ENCODE assay signal across 8 cellular contexts in genomic region chr20:17530716-17531536, GRCh38. TPM values are rescaled to one million over a fixed set of nuclear protein-coding genes. Genes with fewer than 3 reads are reported as not detected.
DNase-seq lines count a peak whose midpoint lies in the region; ATAC-seq and TF ChIP-seq lines count a peak whose summit lies in the region.

Gene BFSP1, minus strand, starts transcription at chr20:17531379. Its CDS starts 50 bp downstream, at chr20:17531329.

- no peaks in the 10 kb centered on the region for H3K36me3 ChIP-seq in NT2/D1 (ENCODE audit: insufficient read depth, insufficient read length, low read length)

- H3K27me3 ChIP-seq in NT2/D1 (ENCODE audit: insufficient read depth, insufficient read length) = peaks cover 9% of the 10 kb centered on the region

- peak within 1 kb of the TSS; percentile 55 for H3K4me3 ChIP-seq in NT2/D1 (ENCODE audit: insufficient read length, low read depth)
- peak within 1 kb of the TSS; percentile 57 for H3K4me3 ChIP-seq in fibroblast of the aortic adventitia (ENCODE audit: low read depth, low read length)

- peak; percentile 78 for DNase-seq in Caki2 (ENCODE audit: low read depth)
- DNase-seq in NT2/D1 (ENCODE audit: low read depth, low spot score) = peak; percentile 39
- peak; percentile 51 for DNase-seq in fibroblast of the aortic adventitia (ENCODE audit: low read depth)
- DNase-seq in natural killer cell treated with Interleukin-12 subunit alpha and Interleukin-12 subunit beta and Interleukin-15 and Interleukin-18, amount 100 ng/mL, for 72 hours (ENCODE audit: low spot score) = peak; percentile 65
- peak in 38 of 49 donors; percentile 9 to 89 (median 41) for DNase-seq in substantia nigra (lab: John Stamatoyannopoulos, UW)

- peak within 1 kb of the TSS; percentile 87 for H3K9ac ChIP-seq in NT2/D1 (ENCODE audit: insufficient read length, low read depth)

- in situ Hi-C loops in Caki2 (cut with HindIII; ENCODE audit: low pct_unique_long_range_greater_than_20kb, low sequenced_read_pairs) = no loop called here

- H3K4me1 Mint-ChIP-seq in activated T-helper 17 cell treated with anti-CD3 and anti-CD28 coated beads, Interleukin-2, amount 50 U/mL, for 72 hours = no peaks in the 10 kb centered on the region
- H3K4me1 Mint-ChIP-seq in natural killer cell treated with Interleukin-12 subunit alpha and Interleukin-12 subunit beta and Interleukin-15 and Interleukin-18, amount 100 ng/mL, for 72 hours (ENCODE audit: low read depth in 2 of 2) = peaks cover 23 to 25% of the 10 kb centered on the region in 2 donors

- no peak within 1 kb of the TSS for H3K27ac Mint-ChIP-seq in activated T-helper 17 cell treated with anti-CD3 and anti-CD28 coated beads, Interleukin-2, amount 50 U/mL, for 72 hours
- H3K27ac Mint-ChIP-seq in natural killer cell treated with Interleukin-12 subunit alpha and Interleukin-12 subunit beta and Interleukin-15 and Interleukin-18, amount 100 ng/mL, for 72 hours = peak within 1 kb of the TSS; percentile 57 to 59

- TF ChIP-seq CTCF in fibroblast of the aortic adventitia (IDR thresholded peaks at IDR 0.05; ENCODE audit: insufficient read depth, low read length) = no peak

- ATAC-seq in HG03432 (IDR thresholded peaks at IDR 0.05; ENCODE audit: unreplicated experiment) (peak; percentile 65), HG02678 (IDR thresholded peaks at IDR 0.05; ENCODE audit: unreplicated experiment) (no peak)
- ATAC-seq in activated T-helper 17 cell treated with anti-CD3 and anti-CD28 coated beads, Interleukin-2, amount 50 U/mL, for 72 hours (replicated peaks) = peak; percentile 83
- ATAC-seq in natural killer cell treated with Interleukin-12 subunit alpha and Interleukin-12 subunit beta and Interleukin-15 and Interleukin-18, amount 100 ng/mL, for 72 hours = peak; percentile 81 to 87

- H3K4me1 ChIP-seq in NT2/D1 (ENCODE audit: insufficient read depth, insufficient read length) = no peaks in the 10 kb centered on the region

- H3K9me3 Mint-ChIP-seq in activated T-helper 17 cell treated with anti-CD3 and anti-CD28 coated beads, Interleukin-2, amount 50 U/mL, for 72 hours = no peaks in the 10 kb centered on the region
- no peaks in the 10 kb centered on the region for H3K9me3 Mint-ChIP-seq in natural killer cell treated with Interleukin-12 subunit alpha and Interleukin-12 subunit beta and Interleukin-15 and Interleukin-18, amount 100 ng/mL, for 72 hours

- peak within 1 kb of the TSS; percentile 83 for H3K4me3 Mint-ChIP-seq in activated T-helper 17 cell treated with anti-CD3 and anti-CD28 coated beads, Interleukin-2, amount 50 U/mL, for 72 hours
- peak within 1 kb of the TSS; percentile 85 for H3K4me3 Mint-ChIP-seq in natural killer cell treated with Interleukin-12 subunit alpha and Interleukin-12 subunit beta and Interleukin-15 and Interleukin-18, amount 100 ng/mL, for 72 hours

- no peaks in the 10 kb centered on the region for H3K36me3 Mint-ChIP-seq in activated T-helper 17 cell treated with anti-CD3 and anti-CD28 coated beads, Interleukin-2, amount 50 U/mL, for 72 hours (ENCODE audit: low read depth)
- no peaks in the 10 kb centered on the region for H3K36me3 Mint-ChIP-seq in natural killer cell treated with Interleukin-12 subunit alpha and Interleukin-12 subunit beta and Interleukin-15 and Interleukin-18, amount 100 ng/mL, for 72 hours

- no peaks in the 10 kb centered on the region for H3K9me3 ChIP-seq in NT2/D1 (ENCODE audit: insufficient read depth, low read length)

- no peaks in the 10 kb centered on the region for H3K27me3 Mint-ChIP-seq in activated T-helper 17 cell treated with anti-CD3 and anti-CD28 coated beads, Interleukin-2, amount 50 U/mL, for 72 hours
- no peaks in the 10 kb centered on the region for H3K27me3 Mint-ChIP-seq in natural killer cell treated with Interleukin-12 subunit alpha and Interleukin-12 subunit beta and Interleukin-15 and Interleukin-18, amount 100 ng/mL, for 72 hours

- H3K27ac ChIP-seq in substantia nigra (ENCODE audit: low read depth, low read length, poor library complexity, severe bottlenecking) = no peak within 1 kb of the TSS

RNA-seq across cellular contexts. Expression of gene BFSP1, which starts in this region (rescaled TPM):
- total RNA-seq in Caki2 (2014; rRNA removed; shearing (Covaris generic); ENCODE audit: low replicate concordance) = 26.7 and 37.0 TPM in 2 replicates
- total RNA-seq in activated T-helper 17 cell treated with anti-CD3 and anti-CD28 coated beads, Interleukin-2, amount 50 U/mL, for 72 hours = under 1 TPM; 0.48 to 0.58 TPM
- total RNA-seq in fibroblast of the aortic adventitia (ENCODE audit: low replicate concordance) = 1.3 and 3.5 TPM in 2 replicates
- total RNA-seq in natural killer cell treated with Interleukin-12 subunit alpha and Interleukin-12 subunit beta and Interleukin-15 and Interleukin-18, amount 100 ng/mL, for 72 hours = under 1 TPM; 0.14 to 0.20 TPM

Comparison
In these comparisons a context has a peak if more than half of its experiments do, and no peak if none do; other contexts are left out.
1. Peak in ATAC-seq in activated T-helper 17 cell treated with anti-CD3 and anti-CD28 coated beads, Interleukin-2, amount 50 U/mL, for 72 hours; RNA of the gene not detected or under 1 TPM.
2. Peak in DNase-seq and ATAC-seq in natural killer cell treated with Interleukin-12 subunit alpha and Interleukin-12 subunit beta and Interleukin-15 and Interleukin-18, amount 100 ng/mL, for 72 hours; RNA of the gene not detected or under 1 TPM.